ENCODE assay signal across 3 cellular contexts in genomic region chr3:181025204-181025603, GRCh38.
"Had no signal": no experiment of that assay in that cellular context is flagged by ENCODE, and none has a peak within 500 bp of the region (broad histone marks: within the 10 kb centered on the region; RNA-seq: fewer than 3 reads in every experiment).

No MANE protein-coding gene starts in this region.

- DNase-seq: GDM1, GF-D8 had no signal

- H3K4me3 ChIP-seq: GM12878 had no signal
